Comparison of ENCODE assay signal across 8 cellular contexts in the genomic region with DNA sequence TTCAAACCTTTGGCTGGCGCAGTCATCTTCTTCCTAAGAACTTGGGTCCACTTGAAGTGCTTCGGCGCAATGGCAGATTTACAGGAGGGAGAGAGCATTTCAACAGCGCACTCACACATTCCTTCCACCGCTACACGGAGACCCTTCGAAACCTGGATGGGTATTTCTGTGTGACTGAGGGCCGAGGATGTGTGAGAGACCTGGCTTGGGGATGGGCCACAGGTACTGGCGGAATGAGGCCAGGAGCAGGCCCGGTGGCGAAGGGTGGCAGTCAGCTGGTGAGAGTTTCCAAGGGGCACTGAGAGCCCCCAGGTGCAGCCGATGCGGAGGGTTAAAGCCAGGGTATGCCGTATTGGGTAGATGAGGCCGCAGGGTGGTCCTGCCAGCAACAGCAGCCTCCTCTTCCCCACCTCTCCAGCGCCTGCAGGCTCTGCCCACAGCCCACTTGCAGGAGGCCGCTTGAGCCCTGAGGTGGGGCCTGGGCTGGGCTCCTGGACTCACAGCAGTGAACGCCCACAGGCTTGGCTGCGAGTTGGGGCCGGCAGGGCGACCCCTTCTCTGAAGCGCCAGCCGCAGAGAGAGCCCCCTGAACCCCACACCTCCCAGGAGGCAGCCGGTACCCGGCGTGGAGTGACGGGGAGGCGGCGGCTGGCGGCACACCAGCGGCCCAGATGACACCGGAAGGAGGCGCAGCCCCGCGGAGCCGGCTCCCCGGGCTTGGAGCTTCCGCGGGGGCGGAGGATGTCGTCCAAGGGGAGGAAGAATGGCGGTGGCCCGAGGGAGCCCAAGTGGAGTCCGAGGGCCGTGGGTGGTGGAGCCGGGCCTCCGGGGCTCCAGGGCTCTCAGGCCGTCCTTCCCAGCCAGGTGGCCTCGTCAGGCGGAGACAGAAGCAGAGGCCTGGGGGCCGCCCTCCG.
DNase-seq lines count a peak whose midpoint lies in the region; ATAC-seq lines count a peak whose summit lies in the region.

No MANE protein-coding gene starts in this region.

- H3K4me3 ChIP-seq in iPS-11a (ENCODE audit: low read depth, low read length) = peak overlapping the region; percentile 17

- peak; percentile 45 for DNase-seq in activated naive CD8-positive, alpha-beta T cell treated with anti-CD3 and anti-CD28 coated beads for 36 hours
- peak; percentile 22 for DNase-seq in stimulated activated naive CD8-positive, alpha-beta T cell treated with anti-CD3 and anti-CD28 coated beads, Interleukin-15, Interleukin-2, amounts not matched to agents 100 U/mL and 50 U/mL, for 24 hours
- DNase-seq in cerebellar cortex (ENCODE audit: low spot score) (no peak), GM19238 (ENCODE audit: insufficient read length, low spot score) (no peak)
- DNase-seq in activated T-helper 1 cell treated with anti-CD3 and anti-CD28 coated beads, Interleukin-12 subunit alpha, Interleukin-12 subunit beta, Interleukin-2, Interleukin-4 antibody, amounts not matched to agents 30 ng/mL and 10 ng/mL and 1 ng/mL, durations not matched to agents 14 hours and 24 hours and 36 hours (ENCODE audit: low spot score) = no peak

- H3K9me3 Mint-ChIP-seq in activated naive CD8-positive, alpha-beta T cell treated with anti-CD3 and anti-CD28 coated beads for 36 hours = no peaks in the 10 kb centered on the region
- no peaks in the 10 kb centered on the region for H3K9me3 Mint-ChIP-seq in activated T-helper 1 cell treated with anti-CD3 and anti-CD28 coated beads, Interleukin-12 subunit alpha, Interleukin-12 subunit beta, Interleukin-2, Interleukin-4 antibody, amounts not matched to agents 30 ng/mL and 10 ng/mL and 1 ng/mL, durations not matched to agents 14 hours and 24 hours and 36 hours

- H3K27me3 Mint-ChIP-seq in activated naive CD8-positive, alpha-beta T cell treated with anti-CD3 and anti-CD28 coated beads for 36 hours = no peaks in the 10 kb centered on the region
- H3K27me3 Mint-ChIP-seq in activated T-helper 1 cell treated with anti-CD3 and anti-CD28 coated beads, Interleukin-12 subunit alpha, Interleukin-12 subunit beta, Interleukin-2, Interleukin-4 antibody, amounts not matched to agents 30 ng/mL and 10 ng/mL and 1 ng/mL, durations not matched to agents 14 hours and 24 hours and 36 hours (ENCODE audit: insufficient read depth) = no peaks in the 10 kb centered on the region

- intact Hi-C loops in activated T-helper 1 cell treated with anti-CD3 and anti-CD28 coated beads, Interleukin-12 subunit alpha, Interleukin-12 subunit beta, Interleukin-2, Interleukin-4 antibody, amounts not matched to agents 30 ng/mL and 10 ng/mL and 1 ng/mL, durations not matched to agents 14 hours and 24 hours and 36 hours (cut with micrococcal nuclease) = no loop called here

- no peak overlapping the region for H3K4me3 Mint-ChIP-seq in activated naive CD8-positive, alpha-beta T cell treated with anti-CD3 and anti-CD28 coated beads for 36 hours
- no peak overlapping the region for H3K4me3 Mint-ChIP-seq in activated T-helper 1 cell treated with anti-CD3 and anti-CD28 coated beads, Interleukin-12 subunit alpha, Interleukin-12 subunit beta, Interleukin-2, Interleukin-4 antibody, amounts not matched to agents 30 ng/mL and 10 ng/mL and 1 ng/mL, durations not matched to agents 14 hours and 24 hours and 36 hours

- peak; percentile 12 for ATAC-seq in GM21619 (IDR thresholded peaks at IDR 0.05; ENCODE audit: unreplicated experiment)
- ATAC-seq in stimulated activated naive CD8-positive, alpha-beta T cell treated with anti-CD3 and anti-CD28 coated beads, Interleukin-15, Interleukin-2, amounts not matched to agents 100 U/mL and 50 U/mL, for 24 hours = no peak
- no peak for ATAC-seq in HG02759 (IDR thresholded peaks at IDR 0.05; ENCODE audit: unreplicated experiment)

- no peaks in the 10 kb centered on the region for H3K4me1 Mint-ChIP-seq in activated naive CD8-positive, alpha-beta T cell treated with anti-CD3 and anti-CD28 coated beads for 36 hours
- H3K4me1 Mint-ChIP-seq in activated T-helper 1 cell treated with anti-CD3 and anti-CD28 coated beads, Interleukin-12 subunit alpha, Interleukin-12 subunit beta, Interleukin-2, Interleukin-4 antibody, amounts not matched to agents 30 ng/mL and 10 ng/mL and 1 ng/mL, durations not matched to agents 14 hours and 24 hours and 36 hours (ENCODE audit: low read depth) = no peaks in the 10 kb centered on the region

- H3K36me3 Mint-ChIP-seq in activated naive CD8-positive, alpha-beta T cell treated with anti-CD3 and anti-CD28 coated beads for 36 hours = peaks cover 2% of the 10 kb centered on the region
- no peaks in the 10 kb centered on the region for H3K36me3 Mint-ChIP-seq in activated T-helper 1 cell treated with anti-CD3 and anti-CD28 coated beads, Interleukin-12 subunit alpha, Interleukin-12 subunit beta, Interleukin-2, Interleukin-4 antibody, amounts not matched to agents 30 ng/mL and 10 ng/mL and 1 ng/mL, durations not matched to agents 14 hours and 24 hours and 36 hours (ENCODE audit: low read depth)

- no peak overlapping the region for H3K27ac Mint-ChIP-seq in activated naive CD8-positive, alpha-beta T cell treated with anti-CD3 and anti-CD28 coated beads for 36 hours
- H3K27ac Mint-ChIP-seq in activated T-helper 1 cell treated with anti-CD3 and anti-CD28 coated beads, Interleukin-12 subunit alpha, Interleukin-12 subunit beta, Interleukin-2, Interleukin-4 antibody, amounts not matched to agents 30 ng/mL and 10 ng/mL and 1 ng/mL, durations not matched to agents 14 hours and 24 hours and 36 hours = no peak overlapping the region

Comparison
In these comparisons a context has a peak if more than half of its experiments do, and no peak if none do; other contexts are left out.
1. DNase-seq: peak in activated naive CD8-positive, alpha-beta T cell treated with anti-CD3 and anti-CD28 coated beads for 36 hours (single experiment) and stimulated activated naive CD8-positive, alpha-beta T cell treated with anti-CD3 and anti-CD28 coated beads, Interleukin-15, Interleukin-2, amounts not matched to agents 100 U/mL and 50 U/mL, for 24 hours (single experiment); none in cerebellar cortex (single experiment), activated T-helper 1 cell treated with anti-CD3 and anti-CD28 coated beads, Interleukin-12 subunit alpha, Interleukin-12 subunit beta, Interleukin-2, Interleukin-4 antibody, amounts not matched to agents 30 ng/mL and 10 ng/mL and 1 ng/mL, durations not matched to agents 14 hours and 24 hours and 36 hours (single experiment) and GM19238 (single experiment).